Comparison of ENCODE assay signal across 8 cellular contexts in the genomic region with DNA sequence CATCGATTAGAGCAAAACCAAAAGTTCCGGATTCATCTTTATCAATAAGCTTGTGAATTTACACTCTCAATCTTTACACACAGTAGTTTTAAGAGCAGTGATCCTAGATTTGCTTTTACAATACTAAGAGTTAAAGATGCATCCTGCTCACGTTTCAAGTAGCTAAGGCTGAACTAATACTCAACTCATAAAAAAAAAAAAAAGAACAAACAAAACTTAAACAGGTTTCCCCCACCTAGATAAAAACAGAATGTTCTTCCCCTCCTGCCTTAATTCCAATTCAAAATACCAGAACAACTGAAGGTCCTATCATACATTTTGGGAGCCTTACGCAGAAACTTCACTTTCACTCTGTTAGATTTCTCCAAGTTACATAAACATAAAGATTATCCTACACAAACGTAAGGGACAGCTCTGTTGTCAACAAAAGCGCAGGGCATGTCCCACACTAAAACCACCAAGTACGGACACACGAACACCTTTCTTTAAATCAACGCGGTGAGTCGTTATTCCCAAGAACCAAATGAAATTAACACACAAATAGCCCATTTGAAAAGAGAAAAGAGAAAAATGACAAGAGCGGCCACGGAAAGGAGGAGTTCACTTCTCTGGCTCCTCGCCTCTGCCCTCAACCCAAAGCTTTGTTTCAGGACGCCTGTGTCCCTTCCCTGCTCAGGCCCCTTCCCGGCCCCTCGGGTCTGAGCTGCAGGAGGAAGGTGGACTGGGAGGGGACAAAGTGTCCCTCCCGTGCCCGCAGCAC. TPM values are rescaled to one million over a fixed set of nuclear protein-coding genes. Genes with fewer than 3 reads are reported as not detected.
A peak's percentile ranks its signal among the peaks of the same experiment; 100 is the strongest.
DNase-seq lines count a peak whose midpoint lies in the region; ATAC-seq and TF ChIP-seq lines count a peak whose summit lies in the region.

No MANE protein-coding gene starts in this region.

- no peak overlapping the region for H2AFZ ChIP-seq in H9 (ENCODE audit: low read length)

- peak overlapping the region; percentile 98 for H3K4me3 Mint-ChIP-seq in H9
- H3K4me3 Mint-ChIP-seq in activated CD4-positive, alpha-beta memory T cell treated with anti-CD3 and anti-CD28 coated beads for 36 hours: peak overlapping the region; percentile 94

- no peak overlapping the region for H4K5ac ChIP-seq in H9 (ENCODE audit: insufficient read length, low read depth, low read length)

- H3K56ac ChIP-seq in H9 (ENCODE audit: insufficient read length, low read depth, low read length): no peak overlapping the region

- WGBS in H9 (ENCODE audit: extremely low coverage, insufficient read length, low lambda C conversion rate): no CpG with 5 or more reads among the region's 19 CpGs

- H3K79me1 ChIP-seq in H9 (ENCODE audit: insufficient read depth, low read depth, low read length, poor library complexity, severe bottlenecking): no peaks in the 10 kb centered on the region

- peak overlapping the region; percentile 89 for H3K4me2 ChIP-seq in H9 (ENCODE audit: insufficient read depth, insufficient read length, low read length)

- H3K36me3 Mint-ChIP-seq in H9 (ENCODE audit: insufficient read depth in 1 of 3, low read depth in 3 of 3): peaks cover 3 to 13% (median 3%) of the 10 kb centered on the region in 3 experiments; a peak in 5 of 7 replicates
- peaks cover 42% of the 10 kb centered on the region for H3K36me3 Mint-ChIP-seq in activated CD4-positive, alpha-beta memory T cell treated with anti-CD3 and anti-CD28 coated beads for 36 hours

- intact Hi-C loops in A673 (cut with micrococcal nuclease; ENCODE audit: unreplicated experiment): loop anchor here (5.0 kb wide), 1 partner anchor 176 kb away; no protein-coding TSS in a partner anchor
- intact Hi-C loops in activated CD4-positive, alpha-beta memory T cell treated with anti-CD3 and anti-CD28 coated beads for 36 hours (cut with micrococcal nuclease): loop anchor here (1.0 to 5.0 kb wide), 9 partner anchors 119 to 559 kb away; no protein-coding TSS in a partner anchor

- H4K8ac ChIP-seq in H9 (replicated peaks; ENCODE audit: insufficient read length, low read depth, low read length): no peak overlapping the region

- H4K20me1 ChIP-seq in H9 (ENCODE audit: control insufficient read depth, insufficient read depth, insufficient read length): no peaks in the 10 kb centered on the region

- BruUV-seq in A673 (replicated peaks; lab: Mats Ljungman, UMichigan): TSS peak; percentile 40

- no peak overlapping the region for H3K23ac ChIP-seq in H9 (ENCODE audit: insufficient read length, low read depth, low read length)

- peak overlapping the region; percentile 23 for H3K14ac ChIP-seq in H9 (ENCODE audit: insufficient read depth, low read length)

- no peak overlapping the region for H2BK15ac ChIP-seq in H9 (ENCODE audit: low read depth, low read length)

- H2AK5ac ChIP-seq in H9 (ENCODE audit: insufficient read length, low read length): no peak overlapping the region

- no peak overlapping the region for H4K91ac ChIP-seq in H9 (ENCODE audit: insufficient read length, low read depth, low read length)

- H3K36me3 ChIP-seq in A673 (ENCODE audit: insufficient read depth, low read length, poor library complexity, severe bottlenecking): peaks cover 6% of the 10 kb centered on the region

- POLR2A ChIA-PET in A673 (lab: Charles Lee; ENCODE audit: low non-redundant PET): no interaction called here
- POLR2A ChIA-PET in activated CD4-positive, alpha-beta memory T cell treated with anti-CD3 and anti-CD28 coated beads for 36 hours (lab: Charles Lee): interaction anchor here (0.7 to 2.8 kb wide), 14 partner anchors 10 to 466 kb away, joined by 3 to 15 read pairs (median 5); no protein-coding TSS in a partner anchor

- H3K79me2 ChIP-seq in H9 (ENCODE audit: insufficient read depth, low read length): peaks cover 3% of the 10 kb centered on the region; the same call in 1 of the 2 replicates

- H2BK5ac ChIP-seq in H9 (ENCODE audit: insufficient read length, low read length): no peak overlapping the region

- no peak overlapping the region for H2BK120ac ChIP-seq in H9 (ENCODE audit: low read depth, low read length, poor library complexity, severe bottlenecking)

- peaks cover 26 to 34% of the 10 kb centered on the region in 2 experiments for H3K4me1 Mint-ChIP-seq in H9
- peaks cover 40% of the 10 kb centered on the region for H3K4me1 Mint-ChIP-seq in activated CD4-positive, alpha-beta memory T cell treated with anti-CD3 and anti-CD28 coated beads for 36 hours (ENCODE audit: low read depth)

- H3K27ac Mint-ChIP-seq in H9: peak overlapping the region in 2 of 3 experiments; percentile 2 to 80; a peak in 3 of 7 replicates
- peak overlapping the region; percentile 94 for H3K27ac Mint-ChIP-seq in activated CD4-positive, alpha-beta memory T cell treated with anti-CD3 and anti-CD28 coated beads for 36 hours

- no peaks in the 10 kb centered on the region for H3K27me3 Mint-ChIP-seq in H9 (ENCODE audit: low read depth)
- no peaks in the 10 kb centered on the region for H3K27me3 Mint-ChIP-seq in activated CD4-positive, alpha-beta memory T cell treated with anti-CD3 and anti-CD28 coated beads for 36 hours

- H3K18ac ChIP-seq in H9 (ENCODE audit: insufficient read length, low read depth, low read length): no peak overlapping the region

- no peaks in the 10 kb centered on the region for H3K9me3 Mint-ChIP-seq in H9
- no peaks in the 10 kb centered on the region for H3K9me3 Mint-ChIP-seq in activated CD4-positive, alpha-beta memory T cell treated with anti-CD3 and anti-CD28 coated beads for 36 hours

- H3K9ac ChIP-seq in H9 (ENCODE audit: extremely low read depth, insufficient read length, low read length): peak overlapping the region; percentile 77

- ATAC-seq in foreskin keratinocyte: no peak

- CTCF ChIA-PET in A673 (lab: Charles Lee): no interaction called here
- CTCF ChIA-PET in activated CD4-positive, alpha-beta memory T cell treated with anti-CD3 and anti-CD28 coated beads for 36 hours (lab: Charles Lee): interaction anchor here (0.6 to 2.4 kb wide), 4 partner anchors 31 to 465 kb away, joined by 3 to 7 read pairs (median 3); no protein-coding TSS in a partner anchor

- DNase-seq in A673 (ENCODE audit: low spot score) (peak; percentile 6), H9 (no peak), foreskin keratinocyte (peak in 1 of 2 donors; percentile 38), skeletal muscle cell (ENCODE audit: low read depth) (no peak), NCI-H82 treated with DMSO at 0.1 percent for 48 hours (lab: John Stamatoyannopoulos, UW; ENCODE audit: unreplicated experiment) (no peak), NCI-H524 treated with DMSO at 0.1 percent for 48 hours (lab: John Stamatoyannopoulos, UW) (no peak), 8988T (no peak)
- DNase-seq in activated CD4-positive, alpha-beta memory T cell treated with anti-CD3 and anti-CD28 coated beads for 36 hours: no peak

- H3T11ph ChIP-seq in H9 (ENCODE audit: low read length): no peak overlapping the region

- no peak for TF ChIP-seq CTCF in A673 (conservative IDR thresholded peaks at IDR 0.05; ENCODE audit: low read depth, low read length)
- 0 out of 3 replicates have a peak, but pooled peaks have one; percentile 1 for TF ChIP-seq CTCF in H9 (conservative IDR thresholded peaks at IDR 0.05)
- TF ChIP-seq CTCF in foreskin keratinocyte (conservative IDR thresholded peaks at IDR 0.05): no peak

- no peaks in the 10 kb centered on the region for H3K9me3 ChIP-seq in A673 (ENCODE audit: low read depth, low read length, poor library complexity, severe bottlenecking)
- no peaks in the 10 kb centered on the region for H3K9me3 ChIP-seq in H9 (ENCODE audit: control insufficient read depth, low read depth, low read length)

- H3K4me1 ChIP-seq in A673 (ENCODE audit: insufficient read depth, low read length, poor library complexity, severe bottlenecking) (peaks cover 34% of the 10 kb centered on the region), H9 (ENCODE audit: insufficient read depth, low read length) (peaks cover 2% of the 10 kb centered on the region; the same call in 1 of the 2 replicates), foreskin keratinocyte (peaks cover 14% of the 10 kb centered on the region)

- H3K27me3 ChIP-seq in A673 (replicated peaks; ENCODE audit: insufficient read depth, low read depth, low read length, poor library complexity): no peaks in the 10 kb centered on the region
- H3K27me3 ChIP-seq in H9 (ENCODE audit: insufficient read depth, low read length): no peaks in the 10 kb centered on the region
- H3K27me3 ChIP-seq in foreskin keratinocyte: no peaks in the 10 kb centered on the region

- H3K23me2 ChIP-seq in H9 (ENCODE audit: insufficient read length, low read depth, low read length, poor library complexity, severe bottlenecking): peaks cover 8% of the 10 kb centered on the region

- H2BK20ac ChIP-seq in H9 (ENCODE audit: low read depth, low read length, poor library complexity, severe bottlenecking): no peak overlapping the region

- H3K4me3 ChIP-seq in A673 (ENCODE audit: low read depth, low read length, poor library complexity, severe bottlenecking) (peak overlapping the region; percentile 88), skeletal muscle cell (ENCODE audit: low read depth, low read length) (peak overlapping the region; percentile 97)

- no peak overlapping the region for H3K4ac ChIP-seq in H9 (ENCODE audit: low read depth, low read length)

- H3K27ac ChIP-seq in A673 (ENCODE audit: low read depth, low read length, poor library complexity, severe bottlenecking): peak overlapping the region; percentile 87
- H3K27ac ChIP-seq in H9 (ENCODE audit: insufficient read length, low read depth, low read length): no peak overlapping the region
- H3K27ac ChIP-seq in foreskin keratinocyte: peak overlapping the region; percentile 73

- no peak overlapping the region for H2BK12ac ChIP-seq in H9 (ENCODE audit: insufficient read length, low read depth, low read length)

RNA-seq across cellular contexts. Expression of a gene that starts 0.9 kb away (rescaled TPM):
- total RNA-seq in A673 (2021) (23.3 and 27.9 TPM in 2 replicates), H9 (2021) (22.4 and 25.7 TPM in 2 replicates), foreskin keratinocyte (5.3 and 8.2 TPM in 2 replicates)
- 10 to 100 TPM; 86.1 to 88.2 TPM for total RNA-seq in activated CD4-positive, alpha-beta memory T cell treated with anti-CD3 and anti-CD28 coated beads for 36 hours
- polyA plus RNA-seq in foreskin keratinocyte: 3.3 TPM in 2 replicates
